Comparison of ENCODE assay signal across 8 cellular contexts in the genomic region with DNA sequence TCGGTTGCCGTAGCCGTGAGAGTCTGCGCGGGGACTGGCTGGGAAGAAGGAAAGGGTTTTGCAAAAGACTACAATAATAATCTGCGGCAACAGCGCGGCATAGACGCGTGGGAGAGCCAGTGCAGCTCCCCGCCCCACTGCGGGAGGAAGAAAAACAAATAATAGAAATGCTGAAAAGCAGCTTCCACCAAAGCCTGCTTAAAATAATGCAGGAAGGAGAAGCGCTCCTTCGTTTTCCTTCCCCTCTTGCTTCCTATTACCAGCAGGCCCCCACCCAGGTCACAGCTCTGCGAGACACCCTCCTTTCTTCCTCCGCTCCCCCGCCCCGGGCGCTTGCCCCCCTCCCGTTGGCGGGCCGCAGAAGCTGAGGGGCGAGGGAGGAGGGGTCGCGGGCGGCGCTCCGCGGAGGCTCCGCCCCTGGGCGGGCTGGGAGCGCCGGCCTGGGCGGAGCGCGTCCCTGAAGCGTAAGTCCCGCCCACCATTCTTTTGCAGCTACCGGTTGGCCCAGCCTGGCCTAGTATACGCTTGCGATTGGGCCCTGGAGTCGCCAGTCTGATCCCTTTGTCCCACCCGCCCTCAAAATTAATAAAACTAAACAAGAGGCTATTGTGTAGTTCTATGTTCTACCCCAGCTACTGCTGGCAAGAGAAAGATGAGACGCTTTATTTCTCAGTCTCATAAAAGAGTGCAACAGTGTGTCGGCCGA. TPM values are rescaled to one million over a fixed set of nuclear protein-coding genes. Genes with fewer than 3 reads are reported as not detected.
DNase-seq lines count a peak whose midpoint lies in the region; ATAC-seq and TF ChIP-seq lines count a peak whose summit lies in the region.

No MANE protein-coding gene starts in this region.

- H3K36me3 ChIP-seq in BJ (ENCODE audit: control insufficient read depth, insufficient read depth, low read length) (no peaks in the 10 kb centered on the region), mesenchymal stem cell (ENCODE audit: control insufficient read depth in 1 of 2, insufficient read depth in 2 of 2, low read depth in 1 of 2, low read length in 2 of 2) (no peaks in the 10 kb centered on the region)
- H3K36me3 ChIP-seq in effector memory CD4-positive, alpha-beta T cell (ENCODE audit: control insufficient read depth, insufficient read depth, low read length) = no peaks in the 10 kb centered on the region

- H3K9ac ChIP-seq in mesenchymal stem cell (ENCODE audit: low read length) = peak overlapping the region; percentile 57

- no peak overlapping the region for H2BK15ac ChIP-seq in mesenchymal stem cell (ENCODE audit: low read depth, poor library complexity, severe bottlenecking)

- H3K23ac ChIP-seq in mesenchymal stem cell (ENCODE audit: low read length in 2 of 2) = no peak overlapping the region

- H2BK120ac ChIP-seq in mesenchymal stem cell (ENCODE audit: low read depth, low read length) = no peak overlapping the region

- no peak overlapping the region for H3K18ac ChIP-seq in mesenchymal stem cell (ENCODE audit: low read depth in 1 of 2, low read length in 2 of 2)

- H3K4ac ChIP-seq in mesenchymal stem cell (ENCODE audit: low read depth in 1 of 2, low read length in 2 of 2) = peak overlapping the region in 1 of 2 experiments; percentile 28

- no peaks in the 10 kb centered on the region for H3K79me1 ChIP-seq in mesenchymal stem cell (replicated peaks; ENCODE audit: low read length, poor library complexity, severe bottlenecking)

- no peak overlapping the region for H3K14ac ChIP-seq in mesenchymal stem cell (ENCODE audit: low read length in 2 of 2)

- no peaks in the 10 kb centered on the region for H3K4me1 ChIP-seq in effector memory CD4-positive, alpha-beta T cell (ENCODE audit: control insufficient read depth, insufficient read depth, low read length, poor library complexity, severe bottlenecking)
- peaks cover 2% of the 10 kb centered on the region for H3K4me1 ChIP-seq in mesenchymal stem cell (ENCODE audit: control insufficient read depth, insufficient read depth, low read depth, low read length)

- no peak overlapping the region for H2AK5ac ChIP-seq in mesenchymal stem cell (ENCODE audit: low read length, severe bottlenecking)

- H3K4me3 ChIP-seq in BJ (ENCODE audit: low read depth, low read length) = peak overlapping the region; percentile 56
- H3K4me3 ChIP-seq in effector memory CD4-positive, alpha-beta T cell (ENCODE audit: insufficient read depth, low read depth, low read length, poor library complexity, severe bottlenecking) = peak overlapping the region; percentile 75
- peak overlapping the region; percentile 61 to 87 for H3K4me3 ChIP-seq in mesenchymal stem cell (ENCODE audit: insufficient read depth in 1 of 2, low read depth in 1 of 2, low read length in 2 of 2)

- no peak overlapping the region for H4K91ac ChIP-seq in mesenchymal stem cell (ENCODE audit: low read length)

- H3K27me3 ChIP-seq in BJ (ENCODE audit: control insufficient read depth, insufficient read depth, low read length) (no peaks in the 10 kb centered on the region), mesenchymal stem cell (ENCODE audit: control insufficient read depth in 1 of 2, insufficient read depth in 1 of 2, low read length in 2 of 2) (peaks cover 0 to 43% of the 10 kb centered on the region in 2 experiments)
- H3K27me3 ChIP-seq in effector memory CD4-positive, alpha-beta T cell (replicated peaks; ENCODE audit: control insufficient read depth, insufficient read depth, low read length, poor library complexity, severe bottlenecking) = no peaks in the 10 kb centered on the region

- no peak overlapping the region for H4K8ac ChIP-seq in mesenchymal stem cell (ENCODE audit: low read length)

- no peak overlapping the region for H2BK5ac ChIP-seq in mesenchymal stem cell (ENCODE audit: low read depth, low read length, poor library complexity, severe bottlenecking)

- ATAC-seq in GM19372 (IDR thresholded peaks at IDR 0.05; ENCODE audit: low read depth, unreplicated experiment) = peak; percentile 93
- peak; percentile 97 for ATAC-seq in HG03520 (IDR thresholded peaks at IDR 0.05; ENCODE audit: unreplicated experiment)

- peak overlapping the region; percentile 53 for H2AFZ ChIP-seq in mesenchymal stem cell (ENCODE audit: low read depth, low read length)

- no peak for TF ChIP-seq CTCF in BJ (IDR thresholded peaks at IDR 0.05; ENCODE audit: insufficient read depth, low read depth, low read length)

- CTCF ChIA-PET in BJ (lab: Yijun Ruan, JAX) = interaction anchor here (0.6 to 0.9 kb wide), 2 partner anchors 11 to 53 kb away, joined by 3 read pairs; no protein-coding TSS in a partner anchor

- no peaks in the 10 kb centered on the region for H3K9me3 ChIP-seq in effector memory CD4-positive, alpha-beta T cell (ENCODE audit: control insufficient read depth, low read length)
- H3K9me3 ChIP-seq in mesenchymal stem cell (ENCODE audit: control insufficient read depth, low read length) = peaks cover 6% of the 10 kb centered on the region

- H3K27ac ChIP-seq in effector memory CD4-positive, alpha-beta T cell (ENCODE audit: insufficient read depth, low read length, poor library complexity, severe bottlenecking) = peak overlapping the region; percentile 14
- peak overlapping the region; percentile 45 for H3K27ac ChIP-seq in mesenchymal stem cell (ENCODE audit: low read length, poor library complexity, severe bottlenecking)

- DNase-seq in BJ (ENCODE audit: low read depth) = no peak
- DNase-seq in NCI-H526 treated with DMSO at 0.1 percent for 48 hours (lab: John Stamatoyannopoulos, UW) = peak; percentile 37
- DNase-seq in activated CD8-positive, alpha-beta memory T cell treated with anti-CD3 and anti-CD28 coated beads for 1 hour (ENCODE audit: extremely low read depth in 1 of 2, low read depth in 1 of 2) = peak; percentile 36 to 42
- peak; percentile 58 to 62 (median 60) for DNase-seq in effector memory CD4-positive, alpha-beta T cell
- DNase-seq in mesenchymal stem cell = peak; percentile 84
- DNase-seq in stimulated activated CD8-positive, alpha-beta memory T cell treated with anti-CD3 and anti-CD28 coated beads, Interleukin-12 subunit alpha, Interleukin-12 subunit beta, amount 100 ng/mL, for 24 hours (ENCODE audit: extremely low read depth) = peak; percentile 30

- 10% methylated on average over 16 of the region's 46 CpGs for WGBS in mesenchymal stem cell

- H3K4me2 ChIP-seq in mesenchymal stem cell (ENCODE audit: low read length, poor library complexity, severe bottlenecking) = peak overlapping the region; percentile 36

- H2BK12ac ChIP-seq in mesenchymal stem cell (ENCODE audit: low read length in 2 of 2) = no peak overlapping the region

- POLR2A ChIA-PET in BJ (lab: Charles Lee) = interaction anchor here (0.7 kb wide), 1 partner anchor 11 kb away, joined by 3 read pairs; no protein-coding TSS in a partner anchor

RNA-seq across cellular contexts. Expression of a gene that starts 0.6 kb away (rescaled TPM):
- polyA plus RNA-seq in BJ (2011; rRNA removed) = 1.0 and 1.7 TPM in 2 replicates
- 1.9 and 2.0 TPM in 2 replicates for polyA minus RNA-seq in BJ (2011; rRNA and poly(A)+ RNA removed)
- 3.2 TPM for polyA plus RNA-seq in mesenchymal stem cell (2013, experiment 1 of 2)
- 3.6 TPM for polyA plus RNA-seq in mesenchymal stem cell (2013, experiment 2 of 2)
